Comparison of ENCODE assay signal across 12 cellular contexts in the genomic region with DNA sequence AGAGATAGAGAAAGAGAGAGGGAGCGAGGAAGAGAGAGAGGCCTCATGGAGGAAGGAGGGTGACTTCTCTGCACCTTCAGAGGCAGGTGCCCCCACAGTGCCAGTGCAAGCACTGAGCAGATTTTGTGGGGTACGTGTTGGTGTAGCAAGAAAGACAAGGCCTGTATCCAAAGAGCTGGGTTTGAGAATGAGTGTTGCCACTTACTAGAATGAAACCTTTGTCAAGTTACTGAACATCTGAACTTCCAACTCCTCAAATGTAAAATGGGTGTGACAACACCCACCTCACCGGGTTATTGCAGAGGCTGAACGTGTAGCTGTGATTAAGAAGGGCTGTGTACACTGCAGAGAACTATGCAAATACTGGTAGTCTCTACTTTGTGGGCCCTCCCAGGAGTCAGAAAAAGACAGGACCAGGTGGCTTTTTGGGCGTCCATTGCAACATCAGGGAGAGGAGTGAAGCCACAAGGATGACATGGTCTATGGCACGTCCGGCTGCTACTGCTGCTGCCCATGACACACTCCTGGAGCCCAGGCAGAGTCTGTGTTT. TPM values are rescaled to one million over a fixed set of nuclear protein-coding genes. Genes with fewer than 3 reads are reported as not detected.
A peak's percentile ranks its signal among the peaks of the same experiment; 100 is the strongest.
DNase-seq lines count a peak whose midpoint lies in the region; ATAC-seq, FAIRE-seq and TF ChIP-seq lines count a peak whose summit lies in the region.
"Had no signal": no experiment of that assay in that cellular context is flagged by ENCODE, and none has a peak within 500 bp of the region (broad histone marks: within the 10 kb centered on the region; RNA-seq: fewer than 3 reads in every experiment).

No MANE protein-coding gene starts in this region.

- no peaks in the 10 kb centered on the region for H3K36me3 Mint-ChIP-seq in activated naive CD4-positive, alpha-beta T cell treated with anti-CD3 and anti-CD28 coated beads for 36 hours (ENCODE audit: low read depth)

- no peaks in the 10 kb centered on the region for H4K20me1 ChIP-seq in GM12878 (ENCODE audit: control insufficient read depth, insufficient read depth)

- POLR2A ChIA-PET in GM12878 (lab: Charles Lee), result no interaction called here

- no peak for TF ChIP-seq EP300 in GM12878 (IDR thresholded peaks at IDR 0.05; ENCODE audit: borderline replicate concordance in 1 of 2, control insufficient read depth in 1 of 2, low read depth in 2 of 2, low read length in 2 of 2)

- no peaks in the 10 kb centered on the region; the same call in 2 of the 3 replicates for H3K9me3 ChIP-seq in GM12878 (replicated peaks; ENCODE audit: control insufficient read depth, insufficient read depth, low read length)

- H3K4me1 ChIP-seq in GM12878 (ENCODE audit: control insufficient read depth, insufficient read depth, low read length), result peaks cover 19% of the 10 kb centered on the region

- peak overlapping the region; percentile 47; the same call in 1 of the 2 replicates for H3K27ac ChIP-seq in GM12878 (ENCODE audit: control insufficient read depth, insufficient read depth)

- TF ChIP-seq POLR2A in GM12878 (IDR thresholded peaks at IDR 0.05; ENCODE audit: low read depth, low read length), result 0 out of 2 replicates have a peak, but pooled peaks have one; percentile 23

- peak overlapping the region; percentile 40 for H2AFZ ChIP-seq in GM12878 (ENCODE audit: control insufficient read depth, low read depth, low read length)

- peak; percentile 58 for ATAC-seq in HG03280 (IDR thresholded peaks at IDR 0.05; ENCODE audit: unreplicated experiment)
- peak; percentile 19; the same call in 1 of the 3 replicates for ATAC-seq in GM12878
- ATAC-seq in stimulated activated naive CD8-positive, alpha-beta T cell treated with anti-CD3 and anti-CD28 coated beads, Interleukin-15, amount 100 ng/mL, for 72 hours, result peak; percentile 74

- CTCF ChIA-PET in activated naive CD4-positive, alpha-beta T cell treated with anti-CD3 and anti-CD28 coated beads for 36 hours (lab: Charles Lee), result interaction anchor here (1.0 kb wide), 1 partner anchor 102 kb away, joined by 3 read pairs; no protein-coding TSS in a partner anchor
- CTCF ChIA-PET in GM12878 (lab: Yijun Ruan, JAX), result interaction anchor here (0.9 to 1.4 kb wide), 2 partner anchors 13 to 19 kb away, joined by 3 to 4 read pairs; no protein-coding TSS in a partner anchor

- TF ChIP-seq CTCF in GM12878 (IDR thresholded peaks at IDR 0.05 in 2 of 3, conservative IDR thresholded peaks at IDR 0.05 in 1 of 3; ENCODE audit: control insufficient read depth in 2 of 3, extremely low read depth in 1 of 3, insufficient read depth in 1 of 3, low read depth in 3 of 3, low read length in 3 of 3) (no peak), D721Med (IDR thresholded peaks at IDR 0.05; ENCODE audit: insufficient read depth, missing control alignments) (no peak)

- H3K36me3 ChIP-seq in GM12878 (ENCODE audit: control insufficient read depth in 2 of 2, insufficient read depth in 2 of 2, low read length in 1 of 2), result no peaks in the 10 kb centered on the region

- peaks cover 35% of the 10 kb centered on the region for H3K4me1 Mint-ChIP-seq in activated naive CD4-positive, alpha-beta T cell treated with anti-CD3 and anti-CD28 coated beads for 36 hours (ENCODE audit: low read depth)
- H3K4me1 Mint-ChIP-seq in stimulated activated naive CD8-positive, alpha-beta T cell treated with anti-CD3 and anti-CD28 coated beads, Interleukin-15, amount 100 ng/mL, for 72 hours, result peaks cover 61% of the 10 kb centered on the region

- RAD21 ChIA-PET in GM12878 (lab: Charles Lee; ENCODE audit: unreplicated experiment), result no interaction called here

- H3K4me2 ChIP-seq in GM12878 (ENCODE audit: control insufficient read depth, insufficient read depth), result 0 out of 2 replicates have a peak overlapping the region, but pooled peaks have one; percentile 3

- H3K27me3 Mint-ChIP-seq in activated naive CD4-positive, alpha-beta T cell treated with anti-CD3 and anti-CD28 coated beads for 36 hours (ENCODE audit: low read depth), result no peaks in the 10 kb centered on the region
- H3K27me3 Mint-ChIP-seq in stimulated activated naive CD8-positive, alpha-beta T cell treated with anti-CD3 and anti-CD28 coated beads, Interleukin-15, amount 100 ng/mL, for 72 hours, result no peaks in the 10 kb centered on the region

- no peaks in the 10 kb centered on the region for H3K79me2 ChIP-seq in GM12878 (ENCODE audit: control insufficient read depth, insufficient read depth, low read length)

- FAIRE-seq in GM12878 (lab: Jason Lieb, UNC) (no peak), D721Med (lab: Jason Lieb, UNC) (no peak)

- H3K4me3 Mint-ChIP-seq in activated naive CD4-positive, alpha-beta T cell treated with anti-CD3 and anti-CD28 coated beads for 36 hours, result no peak overlapping the region
- peak overlapping the region; percentile 19 to 59 for H3K4me3 Mint-ChIP-seq in stimulated activated naive CD8-positive, alpha-beta T cell treated with anti-CD3 and anti-CD28 coated beads, Interleukin-15, amount 100 ng/mL, for 72 hours

- H3K4me3 ChIP-seq in GM12878, result no peak overlapping the region

- no peak overlapping the region for H3K9ac ChIP-seq in GM12878 (ENCODE audit: control insufficient read depth, insufficient read depth, low read length)

- no peaks in the 10 kb centered on the region for H3K27me3 ChIP-seq in GM12878 (replicated peaks in 1 of 2; ENCODE audit: control insufficient read depth in 2 of 2, insufficient read depth in 2 of 2, low read length in 1 of 2)

- in situ Hi-C loops in GM12878 (cut with MboI), result no loop called here
- in situ Hi-C loops in KBM-7 (cut with MboI; ENCODE audit: low pct_unique_long_range_greater_than_20kb, low sequenced_read_pairs), result no loop called here

- DNase-seq in activated naive CD4-positive, alpha-beta T cell treated with anti-CD3 and anti-CD28 coated beads for 36 hours, result peak; percentile 41
- no peak for DNase-seq in activated naive CD4-positive, alpha-beta T cell (lab: John Stamatoyannopoulos, UW)
- DNase-seq in GM12878 (ENCODE audit: low read depth, low spot score), result no peak
- DNase-seq in stimulated activated naive CD8-positive, alpha-beta T cell treated with anti-CD3 and anti-CD28 coated beads, Interleukin-15, amount 100 ng/mL, for 72 hours, result peak; percentile 21 to 26
- no peak for DNase-seq in HK-2 (ENCODE audit: unreplicated experiment)
- no peak for DNase-seq in D721Med (ENCODE audit: insufficient read length, low spot score)
- no peak for DNase-seq in KBM-7
- DNase-seq: islet precursor cell, NCI-H748 treated with DMSO at 0.1 percent for 48 hours, substantia nigra had no signal

- intact Hi-C loops in activated naive CD4-positive, alpha-beta T cell treated with anti-CD3 and anti-CD28 coated beads for 36 hours (cut with micrococcal nuclease), result loop anchor here (1.0 to 5.0 kb wide), 4 partner anchors 8 to 354 kb away; no protein-coding TSS in a partner anchor
- intact Hi-C loops in GM12878 (cut with micrococcal nuclease; ENCODE audit: unreplicated experiment), result no loop called here

- 42% methylated on average over 7 of the region's 7 CpGs for WGBS in GM12878 (ENCODE audit: insufficient coverage, insufficient replicate concordance, low lambda C conversion rate, missing lambda C conversion rate)

- no peaks in the 10 kb centered on the region for H3K9me3 Mint-ChIP-seq in activated naive CD4-positive, alpha-beta T cell treated with anti-CD3 and anti-CD28 coated beads for 36 hours
- H3K9me3 Mint-ChIP-seq in stimulated activated naive CD8-positive, alpha-beta T cell treated with anti-CD3 and anti-CD28 coated beads, Interleukin-15, amount 100 ng/mL, for 72 hours, result peaks cover 0 to 7% of the 10 kb centered on the region in 2 donors

- no TSS peak for BruUV-seq in GM12878 (replicated peaks; lab: Mats Ljungman, UMichigan)

- SMC1A ChIA-PET in GM12878 (lab: Charles Lee; ENCODE audit: uncharacterized antibody, unreplicated experiment), result no interaction called here

- peak overlapping the region; percentile 70 for H3K27ac Mint-ChIP-seq in activated naive CD4-positive, alpha-beta T cell treated with anti-CD3 and anti-CD28 coated beads for 36 hours
- H3K27ac Mint-ChIP-seq in stimulated activated naive CD8-positive, alpha-beta T cell treated with anti-CD3 and anti-CD28 coated beads, Interleukin-15, amount 100 ng/mL, for 72 hours, result peak overlapping the region; percentile 81 to 94

- TF ChIP-seq RAD21 in GM12878 (IDR thresholded peaks at IDR 0.05; ENCODE audit: insufficient read depth, low read depth, low read length), result no peak

TF ChIP-seq in GM12878, 131 proteins besides CTCF, POLR2A, EP300 and RAD21 (continues in another document):
- TF ChIP-seq BACH1 (IDR thresholded peaks at IDR 0.05; ENCODE audit: borderline replicate concordance) (no peak), GATAD2B (conservative IDR thresholded peaks at IDR 0.05; ENCODE audit: low read depth) (no peak), BCL11A (IDR thresholded peaks at IDR 0.05; ENCODE audit: low read depth, low read length) (no peak)

RNA-seq across cellular contexts. Expression of gene ATP12A, which starts 54.3 kb away (rescaled TPM):
- under 1 TPM in 1 of 2 experiments, not detected in 1; 0.05 TPM for total RNA-seq in activated naive CD4-positive, alpha-beta T cell treated with anti-CD3 and anti-CD28 coated beads for 36 hours
- 0.10 TPM in 1 of 2 replicates, not detected in the other for total RNA-seq in GM12878 (2013; cell fraction: nucleolus; rRNA removed)
- total RNA-seq in GM12878 (2014; rRNA removed) (0.06 TPM in 1 of 2 replicates, not detected in the other), GM12878 (2014; rRNA removed; fragmentation: Illumina TruSeq; extraction: Trizol) (0.05 TPM in 1 of 2 replicates, not detected in the other), GM12878 (2021) (not detected in 2 replicates)
- not detected for polyA plus RNA-seq in GM12878 (2011; ENCODE audit: low read depth)
- polyA plus RNA-seq in GM12878 (2011; rRNA removed) (not detected in 2 replicates), GM12878 (2014; fragmentation: Illumina TruSeq; extraction: Trizol) (0.03 and 0.06 TPM in 2 replicates), GM12878 (2014; fragmentation: Nextera tagmentation; extraction: Ambion mirVana) (under 1 TPM; 0.02 to 0.08 TPM), GM12878 (2014; rRNA removed) (not detected in 2 replicates), GM12878 (2016; fragmentation: Nextera tagmentation; extraction: Ambion mirVana) (not detected)
- 0.01 TPM in 1 of 2 replicates, not detected in the other for polyA plus RNA-seq in GM12878 (2011; cell fraction: cytosol; rRNA removed)
- not detected in 2 replicates for polyA plus RNA-seq in GM12878 (2011; cell fraction: nucleus; rRNA removed)
- polyA plus RNA-seq in GM12878 (2012), result 0.03 TPM in 1 of 2 replicates, not detected in the other
- not detected in 2 replicates for polyA minus RNA-seq in GM12878 (2011; rRNA and poly(A)+ RNA removed)
- not detected in 2 replicates for polyA minus RNA-seq in GM12878 (2011; cell fraction: cytosol; rRNA and poly(A)+ RNA removed)
- not detected in 2 replicates for polyA minus RNA-seq in GM12878 (2011; cell fraction: nucleus; rRNA and poly(A)+ RNA removed)
- total RNA-seq: skeletal muscle tissue had no signal

Comparison
In these comparisons a context has a peak if more than half of its experiments do, and no peak if none do; other contexts are left out.
1. DNase-seq: peak in activated naive CD4-positive, alpha-beta T cell treated with anti-CD3 and anti-CD28 coated beads for 36 hours (single experiment) and stimulated activated naive CD8-positive, alpha-beta T cell treated with anti-CD3 and anti-CD28 coated beads, Interleukin-15, amount 100 ng/mL, for 72 hours (2 of 2); none in activated naive CD4-positive, alpha-beta T cell (0 of 4), GM12878 (single experiment), HK-2 (single experiment), D721Med (single experiment) and KBM-7 (single experiment).
2. ATAC-seq: peak in every context shown above with its lines; median percentile 74 in stimulated activated naive CD8-positive, alpha-beta T cell treated with anti-CD3 and anti-CD28 coated beads, Interleukin-15, amount 100 ng/mL, for 72 hours; 58 in HG03280; 19 in GM12878.